In genomic region chrX:135421537-135421931, GRCh38 we compare ENCODE assay signal across 8 cellular contexts. TPM values are rescaled to one million over a fixed set of nuclear protein-coding genes. Genes with fewer than 3 reads are reported as not detected.
DNase-seq lines count a peak whose midpoint lies in the region; ATAC-seq and TF ChIP-seq lines count a peak whose summit lies in the region.

No MANE protein-coding gene starts in this region.

- no peaks in the 10 kb centered on the region for H4K20me1 ChIP-seq in hepatocyte (ENCODE audit: insufficient read depth, poor library complexity, severe bottlenecking)

- DNase-seq in GM10248 (ENCODE audit: extremely low spot score) (peak; percentile 83), NCI-H128 (lab: John Stamatoyannopoulos, UW; ENCODE audit: unreplicated experiment) (peak; percentile 15), ascending aorta (ENCODE audit: low spot score in 2 of 2) (peak; percentile 29 to 80), hepatocyte (ENCODE audit: low spot score) (peak; percentile 91), sciatic nerve (ENCODE audit: low spot score) (peak; percentile 91), AML-193 (lab: John Stamatoyannopoulos, UW) (no peak)
- peak; percentile 82 for DNase-seq in T-helper 2 cell treated with Interferon-gamma antibody and Interleukin-4, amounts not matched to agents 5 μg/mL and 100 μg/mL, for 36 hours (ENCODE audit: low spot score)

- peaks cover 3% of the 10 kb centered on the region for H3K4me1 Mint-ChIP-seq in T-helper 2 cell treated with Interferon-gamma antibody and Interleukin-4, amounts not matched to agents 5 μg/mL and 100 μg/mL, for 36 hours (ENCODE audit: low read depth)

- peaks cover 21% of the 10 kb centered on the region for H3K27me3 Mint-ChIP-seq in T-helper 2 cell treated with Interferon-gamma antibody and Interleukin-4, amounts not matched to agents 5 μg/mL and 100 μg/mL, for 36 hours (ENCODE audit: low read depth)

- H3K27me3 ChIP-seq in ascending aorta (no peaks in the 10 kb centered on the region), hepatocyte (no peaks in the 10 kb centered on the region)

- intact Hi-C loops in ascending aorta (cut with DNase I): no loop called here
- intact Hi-C loops in sciatic nerve (cut with DNase I): no loop called here

- no peaks in the 10 kb centered on the region for H3K4me1 ChIP-seq in ascending aorta
- H3K4me1 ChIP-seq in hepatocyte (ENCODE audit: insufficient read depth): no peaks in the 10 kb centered on the region

- no peaks in the 10 kb centered on the region for H3K36me3 Mint-ChIP-seq in T-helper 2 cell treated with Interferon-gamma antibody and Interleukin-4, amounts not matched to agents 5 μg/mL and 100 μg/mL, for 36 hours (ENCODE audit: low read depth)

- H3K4me3 Mint-ChIP-seq in T-helper 2 cell treated with Interferon-gamma antibody and Interleukin-4, amounts not matched to agents 5 μg/mL and 100 μg/mL, for 36 hours: peak overlapping the region; percentile 69

- TF ChIP-seq CTCF in GM10248 (IDR thresholded peaks at IDR 0.05; ENCODE audit: control extremely low read depth, extremely low read depth, low read depth, missing control alignments) (no peak), ascending aorta (IDR thresholded peaks at IDR 0.05) (no peak), hepatocyte (IDR thresholded peaks at IDR 0.05; ENCODE audit: poor library complexity) (no peak)

- no peak overlapping the region for H3K27ac Mint-ChIP-seq in T-helper 2 cell treated with Interferon-gamma antibody and Interleukin-4, amounts not matched to agents 5 μg/mL and 100 μg/mL, for 36 hours

- no peaks in the 10 kb centered on the region for H3K9me2 ChIP-seq in hepatocyte (replicated peaks; ENCODE audit: insufficient read depth)

- ATAC-seq in HG02678 (IDR thresholded peaks at IDR 0.05; ENCODE audit: unreplicated experiment) (peak; percentile 89), sciatic nerve (peak; percentile 97)

- H3K9me3 Mint-ChIP-seq in T-helper 2 cell treated with Interferon-gamma antibody and Interleukin-4, amounts not matched to agents 5 μg/mL and 100 μg/mL, for 36 hours: no peaks in the 10 kb centered on the region

- no peak overlapping the region for H3K27ac ChIP-seq in ascending aorta
- peak overlapping the region; percentile 40 for H3K27ac ChIP-seq in hepatocyte

- peak overlapping the region; percentile 42 for H2AFZ ChIP-seq in hepatocyte

- WGBS in hepatocyte (ENCODE audit: low lambda C conversion rate, missing lambda C conversion rate): 43% methylated on average over 18 of the region's 29 CpGs

- no peaks in the 10 kb centered on the region for H3K79me2 ChIP-seq in hepatocyte

- H3K9me3 ChIP-seq in ascending aorta (no peaks in the 10 kb centered on the region), hepatocyte (ENCODE audit: low read depth) (no peaks in the 10 kb centered on the region)

- POLR2A ChIA-PET in GM10248 (lab: Yijun Ruan, JAX): no interaction called here

- H3K4me3 ChIP-seq in ascending aorta (peak overlapping the region; percentile 53 to 69), hepatocyte (peak overlapping the region; percentile 23)

- H3K36me3 ChIP-seq in ascending aorta (no peaks in the 10 kb centered on the region), hepatocyte (replicated peaks; ENCODE audit: insufficient read depth, low read depth) (no peaks in the 10 kb centered on the region)

- H3K4me2 ChIP-seq in hepatocyte: peak overlapping the region; percentile 76

- CTCF ChIA-PET in GM10248 (lab: Yijun Ruan, JAX): no interaction called here

RNA-seq across cellular contexts. Expression of gene SMIM10L2A, which starts 0.2 kb away (rescaled TPM):
- total RNA-seq in ascending aorta: 0.85 TPM
- total RNA-seq in hepatocyte: 7.0 and 7.2 TPM in 2 replicates
- 4.2 and 5.0 TPM in 2 replicates for polyA plus RNA-seq in hepatocyte
- 2.7 TPM for total RNA-seq in sciatic nerve

Comparison
In these comparisons a context has a peak if more than half of its experiments do, and no peak if none do; other contexts are left out.
1. DNase-seq: peak in GM10248 (single experiment), NCI-H128 (single experiment), T-helper 2 cell treated with Interferon-gamma antibody and Interleukin-4, amounts not matched to agents 5 μg/mL and 100 μg/mL, for 36 hours (single experiment), ascending aorta (2 of 2), hepatocyte (single experiment) and sciatic nerve (single experiment); none in AML-193 (0 of 2).